12 cellular contexts compared by ENCODE assay signal in the genomic region with DNA sequence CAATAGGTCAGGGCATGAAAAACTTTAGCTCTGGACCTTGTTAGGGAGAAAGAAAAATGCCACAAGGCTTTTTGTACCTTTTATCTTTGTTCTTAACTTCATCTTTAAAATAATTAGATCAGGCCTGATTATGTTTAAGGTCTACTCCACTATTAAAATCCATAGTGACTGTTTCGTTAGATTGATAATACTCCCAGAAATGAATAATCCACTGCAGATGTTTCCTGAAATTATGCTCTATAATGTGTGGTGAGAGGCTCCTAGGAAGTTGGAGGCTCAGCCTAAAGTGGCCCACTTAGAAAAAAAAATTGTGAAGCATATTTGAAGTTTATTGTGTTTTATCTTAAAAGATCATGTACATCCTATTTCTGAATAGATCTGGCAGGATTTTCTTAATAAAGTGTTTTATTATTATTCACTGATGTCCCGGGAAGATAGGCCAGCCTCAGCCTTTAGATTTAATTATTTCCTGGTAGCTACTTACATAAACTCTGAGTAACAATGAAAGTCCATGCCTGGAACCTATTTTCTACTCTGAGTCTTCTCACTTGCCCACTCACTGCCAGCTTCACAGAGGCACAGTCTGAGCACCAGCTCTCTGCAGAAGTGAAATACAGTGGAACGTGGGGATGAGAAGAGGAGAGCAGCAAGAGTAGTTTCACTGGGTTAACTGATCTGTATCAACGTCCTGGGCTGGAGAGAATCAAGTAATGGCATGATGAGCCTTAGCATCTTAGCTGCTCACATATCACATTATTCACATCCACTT.
DNase-seq lines count a peak whose midpoint lies in the region; ATAC-seq, FAIRE-seq and TF ChIP-seq lines count a peak whose summit lies in the region.
"Had no signal": no experiment of that assay in that cellular context is flagged by ENCODE, and none has a peak within 500 bp of the region (broad histone marks: within the 10 kb centered on the region; RNA-seq: fewer than 3 reads in every experiment).

No MANE protein-coding gene starts in this region.

- no peaks in the 10 kb centered on the region for H3K36me3 ChIP-seq in PC-3 (ENCODE audit: low read depth, low read length)
- H3K36me3 ChIP-seq in endothelial cell of umbilical vein (ENCODE audit: control insufficient read depth in 2 of 2, extremely low read depth in 1 of 2, insufficient read depth in 2 of 2, low read length in 2 of 2): no peaks in the 10 kb centered on the region
- H3K36me3 ChIP-seq: HAP-1 had no signal

- dilution Hi-C loops in endothelial cell of umbilical vein (cut with MboI; ENCODE audit: extremely low pct_ligation_motif_present, low sequenced_read_pairs): no loop called here

- TF ChIP-seq CTCF in GM10266 (IDR thresholded peaks at IDR 0.05; ENCODE audit: control insufficient read depth, insufficient read depth, low read depth, missing control alignments) (no peak), PC-3 (conservative IDR thresholded peaks at IDR 0.05; ENCODE audit: low read depth, low read length) (no peak), endothelial cell of umbilical vein (IDR thresholded peaks at IDR 0.05; ENCODE audit: extremely low read depth in 1 of 2, insufficient read depth in 1 of 2, low read depth in 1 of 2, low read length in 2 of 2) (no peak)

- FAIRE-seq in endothelial cell of umbilical vein (lab: Jason Lieb, UNC): peak; percentile 77
- FAIRE-seq: D721Med, kidney had no signal

- no TSS peak for BruUV-seq in PC-3 (replicated peaks; lab: Mats Ljungman, UMichigan)
- TSS peak; percentile 42 for BruUV-seq in endothelial cell of umbilical vein (replicated peaks; lab: Mats Ljungman, UMichigan)

- ATAC-seq in GM19351 (IDR thresholded peaks at IDR 0.05; ENCODE audit: unreplicated experiment): peak; percentile 38
- peak; percentile 20 for ATAC-seq in PC-3
- no peak for ATAC-seq in Right ventricle myocardium superior (ENCODE audit: poor library complexity)

- no peaks in the 10 kb centered on the region for H3F3A ChIP-seq in PC-3 (ENCODE audit: low read length, unreplicated experiment)

- no peak overlapping the region for H3K4me2 ChIP-seq in PC-3 (ENCODE audit: low read length)
- H3K4me2 ChIP-seq in endothelial cell of umbilical vein (ENCODE audit: insufficient read depth, low read length): no peak overlapping the region

- peak; percentile 26 for DNase-seq in GM10266 (ENCODE audit: extremely low spot score)
- DNase-seq in PC-3: no peak
- DNase-seq in endothelial cell of umbilical vein (ENCODE audit: low read depth, low spot score): peak; percentile 77
- DNase-seq in NCI-H2107 treated with DMSO at 0.1 percent for 48 hours (lab: John Stamatoyannopoulos, UW; ENCODE audit: unreplicated experiment): no peak
- DNase-seq in Right ventricle myocardium superior: no peak
- no peak for DNase-seq in DMS 273 (lab: John Stamatoyannopoulos, UW; ENCODE audit: unreplicated experiment)
- no peak for DNase-seq in SW 1271 (lab: John Stamatoyannopoulos, UW)
- DNase-seq: kidney, substantia nigra had no signal

- CTCF ChIA-PET in PC-3 (lab: Charles Lee) (no interaction called here), endothelial cell of umbilical vein (lab: Charles Lee) (interaction anchor here (0.6 to 1.2 kb wide), 6 partner anchors 12 to 239 kb away, joined by 3 to 4 read pairs (median 3); no protein-coding TSS in a partner anchor)

- POLR2A ChIA-PET in PC-3 (lab: Charles Lee; ENCODE audit: unreplicated experiment): no interaction called here
- POLR2A ChIA-PET in endothelial cell of umbilical vein (lab: Charles Lee): no interaction called here

- H3K79me2 ChIP-seq in PC-3 (ENCODE audit: low read length) (no peaks in the 10 kb centered on the region), endothelial cell of umbilical vein (ENCODE audit: control insufficient read depth, insufficient read depth, low read length) (no peaks in the 10 kb centered on the region)

- H3K4me1 ChIP-seq in PC-3 (ENCODE audit: insufficient read depth, low read length): peaks cover 18% of the 10 kb centered on the region
- peaks cover 30% of the 10 kb centered on the region for H3K4me1 ChIP-seq in endothelial cell of umbilical vein (ENCODE audit: control insufficient read depth, extremely low read depth, insufficient read depth, low read length)

- no peaks in the 10 kb centered on the region for H3K9me1 ChIP-seq in endothelial cell of umbilical vein (replicated peaks; ENCODE audit: control insufficient read depth, extremely low read depth, insufficient read depth, low read length)

- H3K27ac ChIP-seq in PC-3 (ENCODE audit: low read length): no peak overlapping the region
- peak overlapping the region; percentile 51 for H3K27ac ChIP-seq in endothelial cell of umbilical vein (ENCODE audit: insufficient read depth, low read depth, low read length)

- H2AFZ ChIP-seq in PC-3 (ENCODE audit: low read length): no peak overlapping the region
- H2AFZ ChIP-seq in endothelial cell of umbilical vein (ENCODE audit: low read depth, low read length): no peak overlapping the region

- no peak overlapping the region for H3K4me3 ChIP-seq in PC-3 (ENCODE audit: low read length)
- no peak overlapping the region for H3K4me3 ChIP-seq in endothelial cell of umbilical vein (replicated peaks in 1 of 3; ENCODE audit: insufficient read depth in 1 of 3, low read depth in 1 of 3, low read length in 3 of 3)
- H3K4me3 ChIP-seq: HAP-1 had no signal

- TF ChIP-seq POLR2A in endothelial cell of umbilical vein (IDR thresholded peaks at IDR 0.05; ENCODE audit: low read depth, low read length): no peak

- intact Hi-C loops in PC-3 (cut with micrococcal nuclease) (no loop called here), endothelial cell of umbilical vein (cut with micrococcal nuclease) (loop anchor here (1.0 to 5.0 kb wide), 7 partner anchors 8 to 178 kb away; a partner anchor contains a TSS), Right ventricle myocardium superior (cut with DNase I) (no loop called here)

- H3K9me2 ChIP-seq in PC-3 (replicated peaks; ENCODE audit: low read length): no peaks in the 10 kb centered on the region

- H4K20me1 ChIP-seq in PC-3 (ENCODE audit: low read length) (no peaks in the 10 kb centered on the region), endothelial cell of umbilical vein (replicated peaks; ENCODE audit: control insufficient read depth, extremely low read depth, insufficient read depth, low read length) (no peaks in the 10 kb centered on the region)

- no peaks in the 10 kb centered on the region for H3K27me3 ChIP-seq in PC-3 (ENCODE audit: low read length)
- no peaks in the 10 kb centered on the region for H3K27me3 ChIP-seq in endothelial cell of umbilical vein (ENCODE audit: control insufficient read depth in 2 of 2, insufficient read depth in 2 of 2, low read length in 2 of 2)

- H3K9ac ChIP-seq in PC-3 (ENCODE audit: low read length) (no peak overlapping the region), endothelial cell of umbilical vein (replicated peaks; ENCODE audit: extremely low read depth, insufficient read depth, low read length) (no peak overlapping the region)

- H3K9me3 ChIP-seq in PC-3 (ENCODE audit: low read length) (no peaks in the 10 kb centered on the region), endothelial cell of umbilical vein (replicated peaks; ENCODE audit: control insufficient read depth, insufficient read depth, low read length) (no peaks in the 10 kb centered on the region)
- H3K9me3 ChIP-seq: HAP-1 had no signal

TF ChIP-seq in endothelial cell of umbilical vein, 7 proteins besides CTCF, POLR2A, EP300 and RAD21:
- TF ChIP-seq GATA2 (IDR thresholded peaks at IDR 0.05; ENCODE audit: insufficient read depth, insufficient read length, low read depth, low read length) (peak; percentile 33), POLR2AphosphoS5 (IDR thresholded peaks at IDR 0.05; ENCODE audit: insufficient read depth, low read depth, low read length) (no peak), JUN (IDR thresholded peaks at IDR 0.05; ENCODE audit: borderline replicate concordance, insufficient read depth, insufficient read length, low read depth) (peak; percentile 27), FOS (IDR thresholded peaks at IDR 0.05; ENCODE audit: borderline replicate concordance, insufficient read depth, low read length) (no peak), MYC (IDR thresholded peaks at IDR 0.05; ENCODE audit: low read depth, low read length) (no peak), EZH2 (IDR thresholded peaks at IDR 0.05; ENCODE audit: borderline replicate concordance, low read depth, low read length, severe bottlenecking) (no peak)
- TF ChIP-seq, protein P1, sequence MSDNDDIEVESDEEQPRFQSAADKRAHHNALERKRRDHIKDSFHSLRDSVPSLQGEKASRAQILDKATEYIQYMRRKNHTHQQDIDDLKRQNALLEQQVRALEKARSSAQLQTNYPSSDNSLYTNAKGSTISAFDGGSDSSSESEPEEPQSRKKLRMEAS (IDR thresholded peaks at IDR 0.05; ENCODE audit: insufficient read depth, insufficient read length): no peak

Comparison
In these comparisons a context has a peak if more than half of its experiments do, and no peak if none do; other contexts are left out.
1. DNase-seq: peak in GM10266 (single experiment) and endothelial cell of umbilical vein (single experiment); none in PC-3 (single experiment), NCI-H2107 treated with DMSO at 0.1 percent for 48 hours (single experiment), Right ventricle myocardium superior (single experiment), DMS 273 (single experiment) and SW 1271 (0 of 2).